In the genomic region with DNA sequence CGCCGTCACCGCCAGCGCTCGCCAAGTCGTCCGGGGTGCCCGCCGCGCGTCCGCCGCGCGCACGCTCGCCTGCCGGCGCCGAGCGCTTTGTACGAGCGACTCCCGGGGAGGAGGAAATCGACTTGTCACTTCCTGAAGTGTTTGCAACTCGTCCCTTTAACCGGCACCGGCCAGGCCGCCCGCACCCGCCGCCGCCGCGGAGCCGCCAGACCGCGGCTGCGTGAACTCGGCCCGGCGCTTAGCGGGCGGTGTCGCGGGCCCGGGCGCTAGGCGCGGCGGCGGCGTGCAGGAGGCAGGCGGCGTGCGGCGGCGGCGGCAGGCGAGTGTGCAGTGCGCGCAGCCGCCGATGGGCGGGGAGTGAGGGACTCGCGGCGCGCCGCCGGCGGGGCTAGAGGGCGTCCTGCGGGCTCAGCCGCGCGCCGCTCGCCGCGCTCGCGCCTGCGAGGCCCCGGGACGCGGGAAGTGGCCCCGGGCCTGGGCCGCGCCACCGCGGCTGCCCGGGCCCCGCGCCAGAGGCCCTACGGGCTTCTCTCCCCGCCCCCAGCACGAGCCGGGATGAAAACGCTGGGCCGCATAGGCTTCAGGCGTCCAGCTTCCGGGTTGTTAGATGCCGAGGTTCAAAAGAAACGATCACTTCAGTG, we compare ENCODE assay signal across 8 cellular contexts. TPM values are rescaled to one million over a fixed set of nuclear protein-coding genes. Genes with fewer than 3 reads are reported as not detected.
A peak's percentile ranks its signal among the peaks of the same experiment; 100 is the strongest.
DNase-seq lines count a peak whose midpoint lies in the region; ATAC-seq and TF ChIP-seq lines count a peak whose summit lies in the region.

A gene with protein sequence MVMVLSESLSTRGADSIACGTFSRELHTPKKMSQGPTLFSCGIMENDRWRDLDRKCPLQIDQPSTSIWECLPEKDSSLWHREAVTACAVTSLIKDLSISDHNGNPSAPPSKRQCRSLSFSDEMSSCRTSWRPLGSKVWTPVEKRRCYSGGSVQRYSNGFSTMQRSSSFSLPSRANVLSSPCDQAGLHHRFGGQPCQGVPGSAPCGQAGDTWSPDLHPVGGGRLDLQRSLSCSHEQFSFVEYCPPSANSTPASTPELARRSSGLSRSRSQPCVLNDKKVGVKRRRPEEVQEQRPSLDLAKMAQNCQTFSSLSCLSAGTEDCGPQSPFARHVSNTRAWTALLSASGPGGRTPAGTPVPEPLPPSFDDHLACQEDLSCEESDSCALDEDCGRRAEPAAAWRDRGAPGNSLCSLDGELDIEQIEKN (minus strand): TSS at position 332 of the 641 bp plus-strand sequence. CDS start 37,665 bp downstream, outside the sequence.

- WGBS in trophoblast cell (ENCODE audit: extremely low coverage, insufficient coverage, insufficient read length): no CpG with 5 or more reads among the region's 105 CpGs
- 1% methylated on average over 74 of the region's 105 CpGs; no CpG with 5 or more reads in 1 of the 2 donors for WGBS in transverse colon (ENCODE audit: low coverage in 1 of 2), 2 donors

- H3K36me3 ChIP-seq in trophoblast cell (ENCODE audit: control insufficient read depth in 1 of 2, insufficient read depth in 2 of 2, low read length in 2 of 2): peaks cover 0 to 2% of the 10 kb centered on the region in 2 experiments
- no peaks in the 10 kb centered on the region for H3K36me3 ChIP-seq in transverse colon

- peak within 1 kb of the TSS; percentile 88 for H2AFZ ChIP-seq in trophoblast cell (ENCODE audit: insufficient read depth, low read length, poor library complexity)

- no peak within 1 kb of the TSS for H2AK5ac ChIP-seq in trophoblast cell (ENCODE audit: low read length)

- H2BK120ac ChIP-seq in trophoblast cell (ENCODE audit: insufficient read depth, low read length, poor library complexity): peak within 1 kb of the TSS; percentile 50

- H3K9me3 ChIP-seq in trophoblast cell (ENCODE audit: insufficient read depth, low read depth, low read length) (peaks cover 2% of the 10 kb centered on the region), transverse colon (no peaks in the 10 kb centered on the region)

- H3K9me3 Mint-ChIP-seq in activated naive CD8-positive, alpha-beta T cell treated with anti-CD3 and anti-CD28 coated beads, Interleukin-2, amount 50 U/mL, for 24 hours: no peaks in the 10 kb centered on the region

- TF ChIP-seq CTCF in transverse colon (IDR thresholded peaks at IDR 0.05): no peak

- intact Hi-C loops in cardiac septum (cut with DNase I) (loop anchor here (5.0 kb wide), 1 partner anchor 42 kb away; no protein-coding TSS in a partner anchor), transverse colon (cut with DNase I; ENCODE audit: low total_unique reads) (loop anchor here (1.0 to 5.0 kb wide), 2 partner anchors 112 to 204 kb away; no protein-coding TSS in a partner anchor)

- no peak within 1 kb of the TSS for H3K23ac ChIP-seq in trophoblast cell (ENCODE audit: low read length)

- peak within 1 kb of the TSS; percentile 66 for H3K14ac ChIP-seq in trophoblast cell (ENCODE audit: low read length)

- in situ Hi-C loops in transverse colon (cut with MboI; ENCODE audit: low pct_ligation_motif_present in 1 of 4, low pct_unique_long_range_greater_than_20kb in 1 of 4, low sequenced_read_pairs in 3 of 4): loop anchor here in 2 of 4 donors (10.0 to 25.0 kb wide), 2 partner anchors 107 to 209 kb away; no protein-coding TSS in a partner anchor

- peak within 1 kb of the TSS; percentile 55 for H4K91ac ChIP-seq in trophoblast cell (ENCODE audit: low read depth, low read length)

- DNase-seq in ELF-1 (ENCODE audit: low read depth, low spot score) (peak; percentile 66), KG1 (lab: John Stamatoyannopoulos, UW) (peak; percentile 79), T follicular helper cell (ENCODE audit: low read depth) (peak; percentile 72), cardiac septum (ENCODE audit: low spot score) (peak; percentile 90), trophoblast cell (peak; percentile 70 to 86), transverse colon (peak; percentile 88)
- peak; percentile 76 for DNase-seq in activated naive CD8-positive, alpha-beta T cell treated with anti-CD3 and anti-CD28 coated beads, Interleukin-2, amount 50 U/mL, for 24 hours

- H3K36me3 Mint-ChIP-seq in activated naive CD8-positive, alpha-beta T cell treated with anti-CD3 and anti-CD28 coated beads, Interleukin-2, amount 50 U/mL, for 24 hours (ENCODE audit: low read depth): no peaks in the 10 kb centered on the region

- H3K4me1 ChIP-seq in trophoblast cell (ENCODE audit: control insufficient read depth in 1 of 2, insufficient read depth in 2 of 2, low read length in 2 of 2): peaks cover 10% of the 10 kb centered on the region in 2 experiments
- peaks cover 38 to 76% (median 63%) of the 10 kb centered on the region in 4 donors for H3K4me1 ChIP-seq in transverse colon

- ATAC-seq in GM21717 (IDR thresholded peaks at IDR 0.05; ENCODE audit: unreplicated experiment): peak; percentile 60
- peak; percentile 76 for ATAC-seq in activated naive CD8-positive, alpha-beta T cell treated with anti-CD3 and anti-CD28 coated beads, Interleukin-2, amount 50 U/mL, for 24 hours

- H4K12ac ChIP-seq in trophoblast cell (ENCODE audit: low read depth, low read length): peak within 1 kb of the TSS; percentile 68

- H4K8ac ChIP-seq in trophoblast cell (ENCODE audit: low read depth, low read length): peak within 1 kb of the TSS; percentile 83

- H3K27me3 ChIP-seq in trophoblast cell (ENCODE audit: insufficient read depth, low read length): no peaks in the 10 kb centered on the region
- H3K27me3 ChIP-seq in transverse colon: no peaks in the 10 kb centered on the region

- H3K27me3 Mint-ChIP-seq in activated naive CD8-positive, alpha-beta T cell treated with anti-CD3 and anti-CD28 coated beads, Interleukin-2, amount 50 U/mL, for 24 hours: peaks cover 6% of the 10 kb centered on the region

- H3K18ac ChIP-seq in trophoblast cell (ENCODE audit: low read length): peak within 1 kb of the TSS; percentile 29

- H3K4ac ChIP-seq in trophoblast cell (ENCODE audit: low read depth, low read length): peak within 1 kb of the TSS; percentile 33

- peak within 1 kb of the TSS; percentile 99 for H3K4me2 ChIP-seq in trophoblast cell (ENCODE audit: low read length)

- H3K27ac ChIP-seq in trophoblast cell (ENCODE audit: low read depth, low read length) (peak within 1 kb of the TSS; percentile 66), transverse colon (peak within 1 kb of the TSS; percentile 87 to 94 (median 90))

- peak within 1 kb of the TSS; percentile 82 for H3K27ac Mint-ChIP-seq in activated naive CD8-positive, alpha-beta T cell treated with anti-CD3 and anti-CD28 coated beads, Interleukin-2, amount 50 U/mL, for 24 hours

- TF ChIP-seq POLR2A in transverse colon (IDR thresholded peaks at IDR 0.05): no peak

- peaks cover 7% of the 10 kb centered on the region for H3K79me1 ChIP-seq in trophoblast cell (ENCODE audit: low read length)

- peaks cover 5% of the 10 kb centered on the region for H3K79me2 ChIP-seq in trophoblast cell (ENCODE audit: control insufficient read depth, insufficient read depth, low read length, poor library complexity)

- H2BK5ac ChIP-seq in trophoblast cell (ENCODE audit: low read depth, low read length, poor library complexity): peak within 1 kb of the TSS; percentile 82

- H3K4me3 ChIP-seq in trophoblast cell (ENCODE audit: low read depth, low read length) (peak within 1 kb of the TSS; percentile 82), transverse colon (peak within 1 kb of the TSS; percentile 71 to 89 (median 80))

- TF ChIP-seq EP300 in transverse colon (IDR thresholded peaks at IDR 0.05; ENCODE audit: low read depth): no peak

- peaks cover 51% of the 10 kb centered on the region for H3K4me1 Mint-ChIP-seq in activated naive CD8-positive, alpha-beta T cell treated with anti-CD3 and anti-CD28 coated beads, Interleukin-2, amount 50 U/mL, for 24 hours

- no peak within 1 kb of the TSS for H2BK12ac ChIP-seq in trophoblast cell (ENCODE audit: low read length)

- peak within 1 kb of the TSS; percentile 92 for H3K4me3 Mint-ChIP-seq in activated naive CD8-positive, alpha-beta T cell treated with anti-CD3 and anti-CD28 coated beads, Interleukin-2, amount 50 U/mL, for 24 hours

- H3K9ac ChIP-seq in trophoblast cell (ENCODE audit: low read length): peak within 1 kb of the TSS; percentile 80

RNA-seq across cellular contexts. Expression of the gene that starts here (rescaled TPM):
- total RNA-seq in cardiac septum (18.5 TPM), transverse colon (100 to 1,000 TPM in 1 of 4 donors, 10 to 100 TPM in 3; 41.0 to 110 (median 50.0) TPM)
- 5.8 and 6.2 TPM in 2 replicates for polyA plus RNA-seq in trophoblast cell (2013)

Comparison
In these comparisons a context has a peak if more than half of its experiments do, and no peak if none do; other contexts are left out.
1. Peak in every context shown above with its lines: DNase-seq, ATAC-seq, H3K4me3 ChIP-seq and H3K27ac ChIP-seq.